1 cellular context compared by ENCODE assay signal in the genomic region with DNA sequence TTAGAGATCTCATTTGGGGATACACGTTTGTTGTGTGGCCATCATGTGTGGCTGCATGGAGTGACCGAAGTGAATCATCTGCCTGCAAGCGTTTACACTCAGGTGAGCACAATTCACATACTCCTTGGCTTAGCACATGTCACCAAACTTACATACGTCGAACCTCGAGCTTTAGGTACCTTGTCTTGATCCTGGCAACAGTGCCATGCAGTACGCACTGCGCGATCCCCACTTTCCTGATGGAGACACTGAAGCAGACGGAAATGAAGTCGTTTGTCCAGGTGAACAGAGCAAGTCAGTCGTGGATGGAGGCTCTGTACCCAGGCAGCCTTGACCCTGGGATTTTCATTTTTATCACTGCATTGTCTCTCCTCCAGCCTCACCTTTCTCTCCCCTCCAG.
TF ChIP-seq lines count a peak whose summit lies in the region.

No MANE protein-coding gene starts in this region.

TF ChIP-seq in IMR-90, 13 proteins besides CTCF, POLR2A, EP300 and RAD21 (continued from another document):
- TF ChIP-seq, protein P1, sequence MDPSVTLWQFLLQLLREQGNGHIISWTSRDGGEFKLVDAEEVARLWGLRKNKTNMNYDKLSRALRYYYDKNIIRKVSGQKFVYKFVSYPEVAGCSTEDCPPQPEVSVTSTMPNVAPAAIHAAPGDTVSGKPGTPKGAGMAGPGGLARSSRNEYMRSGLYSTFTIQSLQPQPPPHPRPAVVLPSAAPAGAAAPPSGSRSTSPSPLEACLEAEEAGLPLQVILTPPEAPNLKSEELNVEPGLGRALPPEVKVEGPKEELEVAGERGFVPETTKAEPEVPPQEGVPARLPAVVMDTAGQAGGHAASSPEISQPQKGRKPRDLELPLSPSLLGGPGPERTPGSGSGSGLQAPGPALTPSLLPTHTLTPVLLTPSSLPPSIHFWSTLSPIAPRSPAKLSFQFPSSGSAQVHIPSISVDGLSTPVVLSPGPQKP (IDR thresholded peaks at IDR 0.05; ENCODE audit: borderline replicate concordance, low read depth, low read length), result no peak
- TF ChIP-seq BHLHE40 (IDR thresholded peaks at IDR 0.05; ENCODE audit: low read depth, low read length) (no peak), RCOR1 (IDR thresholded peaks at IDR 0.05; ENCODE audit: insufficient replicate concordance, low read length) (no peak), MXI1 (IDR thresholded peaks at IDR 0.05; ENCODE audit: borderline replicate concordance, low read depth, low read length) (no peak), SMC3 (IDR thresholded peaks at IDR 0.05; ENCODE audit: low read depth, low read length) (no peak), MAZ (IDR thresholded peaks at IDR 0.05; ENCODE audit: borderline replicate concordance, low read depth, low read length) (no peak)
- TF ChIP-seq, protein P2, sequence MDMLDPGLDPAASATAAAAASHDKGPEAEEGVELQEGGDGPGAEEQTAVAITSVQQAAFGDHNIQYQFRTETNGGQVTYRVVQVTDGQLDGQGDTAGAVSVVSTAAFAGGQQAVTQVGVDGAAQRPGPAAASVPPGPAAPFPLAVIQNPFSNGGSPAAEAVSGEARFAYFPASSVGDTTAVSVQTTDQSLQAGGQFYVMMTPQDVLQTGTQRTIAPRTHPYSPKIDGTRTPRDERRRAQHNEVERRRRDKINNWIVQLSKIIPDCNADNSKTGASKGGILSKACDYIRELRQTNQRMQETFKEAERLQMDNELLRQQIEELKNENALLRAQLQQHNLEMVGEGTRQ (IDR thresholded peaks at IDR 0.05; ENCODE audit: low read depth, low read length), result no peak
TF ChIP-seq in IMR-90: peak in this region for 0.
